17 cellular contexts compared by ENCODE assay signal in the genomic region with DNA sequence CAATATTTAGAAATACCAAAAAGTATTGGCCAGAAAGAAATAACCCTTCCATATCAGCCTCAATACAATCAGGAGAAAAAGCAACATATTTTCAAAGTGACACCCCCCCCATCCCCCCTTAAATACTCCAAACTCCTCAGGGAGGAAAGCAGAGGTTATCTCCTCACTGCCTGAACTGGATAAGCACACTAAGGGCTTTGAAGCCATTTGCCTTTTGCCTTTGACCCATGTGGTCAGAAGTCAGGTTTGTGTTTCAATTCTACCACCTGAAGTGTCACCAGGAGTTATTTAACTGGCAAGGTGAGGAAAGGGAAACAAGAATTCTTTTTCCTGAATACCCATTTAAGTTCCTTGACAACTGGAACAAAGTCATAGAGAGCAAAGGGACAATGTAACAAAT. TPM values are rescaled to one million over a fixed set of nuclear protein-coding genes. Genes with fewer than 3 reads are reported as not detected.
DNase-seq lines count a peak whose midpoint lies in the region; ATAC-seq and TF ChIP-seq lines count a peak whose summit lies in the region.
"Had no signal": no experiment of that assay in that cellular context is flagged by ENCODE, and none has a peak within 500 bp of the region (broad histone marks: within the 10 kb centered on the region; RNA-seq: fewer than 3 reads in every experiment).

No MANE protein-coding gene starts in this region.

- no peaks in the 10 kb centered on the region for H3K9me2 ChIP-seq in SK-N-SH
- H3K9me2 ChIP-seq in Karpas-422 (replicated peaks; ENCODE audit: insufficient read depth, low read length), result no peaks in the 10 kb centered on the region

- H3K36me3 ChIP-seq in SK-N-SH (replicated peaks in 1 of 2; ENCODE audit: control insufficient read depth in 1 of 2, insufficient read depth in 2 of 2, low read length in 1 of 2) (peaks cover 0 to 7% of the 10 kb centered on the region in 2 experiments), Karpas-422 (ENCODE audit: insufficient read depth, low read length) (no peaks in the 10 kb centered on the region), gastroesophageal sphincter (no peaks in the 10 kb centered on the region)

- DNase-seq in SK-N-SH, result no peak
- DNase-seq in CD4-positive, alpha-beta T cell, result no peak
- no peak for DNase-seq in Karpas-422
- DNase-seq in NCI-H748 (lab: John Stamatoyannopoulos, UW; ENCODE audit: unreplicated experiment), result no peak
- no peak for DNase-seq in OCI-M2 (lab: John Stamatoyannopoulos, UW; ENCODE audit: unreplicated experiment)
- DNase-seq: COR-L47, GOT3, MG63, NCI-H1048, NCI-H1436, NCI-H1930, NCI-H226, NCI-H524 had no signal

- H3K4me1 ChIP-seq in SK-N-SH (ENCODE audit: control insufficient read depth in 1 of 2, insufficient read depth in 2 of 2, low read depth in 1 of 2, low read length in 1 of 2) (peaks cover 4 to 27% of the 10 kb centered on the region in 2 experiments; a peak in 2 of 4 replicates), Karpas-422 (ENCODE audit: low read length) (peaks cover 61% of the 10 kb centered on the region), gastroesophageal sphincter (peaks cover 14 to 54% (median 16%) of the 10 kb centered on the region in 3 donors)

- H3K4me3 ChIP-seq in SK-N-SH (ENCODE audit: low read depth in 2 of 2, low read length in 1 of 2) (no peak overlapping the region), Karpas-422 (ENCODE audit: low read length) (no peak overlapping the region), gastroesophageal sphincter (no peak overlapping the region)
- H3K4me3 ChIP-seq: MG63 had no signal

- H3K27ac ChIP-seq in SK-N-SH (ENCODE audit: low read depth in 2 of 2, low read length in 1 of 2) (no peak overlapping the region), Karpas-422 (ENCODE audit: low read length) (peak overlapping the region; percentile 85), gastroesophageal sphincter (peak overlapping the region in 3 of 4 donors; percentile 42 to 96 (median 78))
- no peak overlapping the region for H3K27ac ChIP-seq in CD4-positive, alpha-beta T cell (ENCODE audit: low read depth, low read length)
- H3K27ac ChIP-seq: 22Rv1 had no signal

- no peaks in the 10 kb centered on the region for H3K27me3 Mint-ChIP-seq in CD4-positive, alpha-beta T cell

- peaks cover 18% of the 10 kb centered on the region for H3K36me3 Mint-ChIP-seq in CD4-positive, alpha-beta T cell (ENCODE audit: low read depth)

- no peak for TF ChIP-seq RAD21 in SK-N-SH (IDR thresholded peaks at IDR 0.05; ENCODE audit: low read length)

- H3K27ac Mint-ChIP-seq in CD4-positive, alpha-beta T cell, result peak overlapping the region; percentile 58

- H3K9me3 ChIP-seq in SK-N-SH, result no peaks in the 10 kb centered on the region
- no peaks in the 10 kb centered on the region for H3K9me3 ChIP-seq in CD4-positive, alpha-beta T cell (ENCODE audit: control insufficient read depth, low read length)
- no peaks in the 10 kb centered on the region for H3K9me3 ChIP-seq in Karpas-422 (ENCODE audit: low read length)
- no peaks in the 10 kb centered on the region for H3K9me3 ChIP-seq in gastroesophageal sphincter
- H3K9me3 ChIP-seq: MG63 had no signal

- H3K79me2 ChIP-seq in SK-N-SH (ENCODE audit: insufficient read depth), result peaks cover 12% of the 10 kb centered on the region
- peaks cover 12% of the 10 kb centered on the region for H3K79me2 ChIP-seq in Karpas-422 (ENCODE audit: low read length)

- H3K4me1 Mint-ChIP-seq in CD4-positive, alpha-beta T cell (ENCODE audit: low read depth), result peaks cover 59% of the 10 kb centered on the region

- no peak overlapping the region for H3K4me3 Mint-ChIP-seq in CD4-positive, alpha-beta T cell

- H3K9ac ChIP-seq in SK-N-SH (no peak overlapping the region), Karpas-422 (ENCODE audit: low read length) (no peak overlapping the region)

- H3F3A ChIP-seq in SK-N-SH (replicated peaks; ENCODE audit: insufficient read depth), result peaks cover 74% of the 10 kb centered on the region

- 0 out of 2 replicates have a peak, but pooled peaks cover under 1% of the 10 kb centered on the region for H4K20me1 ChIP-seq in SK-N-SH (ENCODE audit: insufficient read depth)
- H4K20me1 ChIP-seq in Karpas-422 (ENCODE audit: insufficient read depth, low read depth, low read length), result no peaks in the 10 kb centered on the region

- intact Hi-C loops in CD4-positive, alpha-beta T cell (cut with DNase I, micrococcal nuclease), result loop anchor here (10.0 kb wide), 2 partner anchors 343 to 737 kb away; a partner anchor contains a TSS

- CTCF ChIA-PET in SK-N-SH (lab: Yijun Ruan, JAX), result interaction anchor here (1.0 to 20.5 kb wide), 7 partner anchors 8 to 131 kb away, joined by 3 to 1002 read pairs (median 5); a partner anchor contains a TSS
- CTCF ChIA-PET in CD4-positive, alpha-beta T cell (lab: Charles Lee), result interaction anchor here (1.3 to 2.5 kb wide), 3 partner anchors 9 to 99 kb away, joined by 3 to 16 read pairs (median 7); no protein-coding TSS in a partner anchor

- no peak for TF ChIP-seq EP300 in SK-N-SH (IDR thresholded peaks at IDR 0.05; ENCODE audit: borderline replicate concordance in 1 of 2, low read depth in 1 of 2, low read length in 1 of 2)
- TF ChIP-seq EP300 in gastroesophageal sphincter (IDR thresholded peaks at IDR 0.05), result no peak

- H3K4me2 ChIP-seq in SK-N-SH (no peak overlapping the region), Karpas-422 (ENCODE audit: low read depth, low read length, poor library complexity, severe bottlenecking) (no peak overlapping the region)

- ATAC-seq in SK-N-SH treated with all-trans-retinoic acid at 6 μM for 48 hours (no peak), gastroesophageal sphincter (no peak), GM21825 (IDR thresholded peaks at IDR 0.05; ENCODE audit: unreplicated experiment) (no peak)
- ATAC-seq in CD4-positive, alpha-beta T cell (ENCODE audit: poor library complexity), result no peak

- TF ChIP-seq CTCF in SK-N-SH (IDR thresholded peaks at IDR 0.05) (no peak), gastroesophageal sphincter (IDR thresholded peaks at IDR 0.05) (no peak)
- TF ChIP-seq CTCF in CD4-positive, alpha-beta T cell (IDR thresholded peaks at IDR 0.05), result no peak

- H3K27me3 ChIP-seq in SK-N-SH (ENCODE audit: insufficient read depth) (no peaks in the 10 kb centered on the region), Karpas-422 (ENCODE audit: low read length) (no peaks in the 10 kb centered on the region), gastroesophageal sphincter (no peaks in the 10 kb centered on the region)
- H3K27me3 ChIP-seq in CD4-positive, alpha-beta T cell (ENCODE audit: control insufficient read depth, insufficient read depth, low read length), result no peaks in the 10 kb centered on the region
- H3K27me3 ChIP-seq: MG63 had no signal

- POLR2A ChIA-PET in SK-N-SH (lab: Yijun Ruan, JAX), result no interaction called here
- POLR2A ChIA-PET in CD4-positive, alpha-beta T cell (lab: Charles Lee), result interaction anchor here (1.0 to 8.1 kb wide), 4 partner anchors 8 to 141 kb away, joined by 3 to 94 read pairs (median 22); a partner anchor contains a TSS

- TF ChIP-seq POLR2A in gastroesophageal sphincter (IDR thresholded peaks at IDR 0.05), result no peak

- no peaks in the 10 kb centered on the region for H3K9me3 Mint-ChIP-seq in CD4-positive, alpha-beta T cell

- no peak overlapping the region for H2AFZ ChIP-seq in SK-N-SH (ENCODE audit: low read depth)
- H2AFZ ChIP-seq in Karpas-422 (ENCODE audit: low read length), result no peak overlapping the region

TF ChIP-seq in SK-N-SH, 30 proteins besides CTCF, POLR2A, EP300 and RAD21:
- TF ChIP-seq TAF1 (IDR thresholded peaks at IDR 0.05; ENCODE audit: borderline replicate concordance, low read depth, low read length) (0 out of 2 replicates have a peak, but pooled peaks have one; percentile 16), ELF1 (IDR thresholded peaks at IDR 0.05) (no peak)

TF ChIP-seq in SK-N-SH treated with all-trans-retinoic acid at 6 μM for 48 hours, 23 proteins besides CTCF, POLR2A, EP300 and RAD21 (continues in another document):
- no peak for TF ChIP-seq ZFP3 (CRISPR knock-in tag; IDR thresholded peaks at IDR 0.05)
- TF ChIP-seq TCF4 (CRISPR knock-in tag; IDR thresholded peaks at IDR 0.05; ENCODE audit: borderline replicate concordance), result no peak
- no peak for TF ChIP-seq ZC3H10 (CRISPR knock-in tag; IDR thresholded peaks at IDR 0.05)
- TF ChIP-seq, protein P1, sequence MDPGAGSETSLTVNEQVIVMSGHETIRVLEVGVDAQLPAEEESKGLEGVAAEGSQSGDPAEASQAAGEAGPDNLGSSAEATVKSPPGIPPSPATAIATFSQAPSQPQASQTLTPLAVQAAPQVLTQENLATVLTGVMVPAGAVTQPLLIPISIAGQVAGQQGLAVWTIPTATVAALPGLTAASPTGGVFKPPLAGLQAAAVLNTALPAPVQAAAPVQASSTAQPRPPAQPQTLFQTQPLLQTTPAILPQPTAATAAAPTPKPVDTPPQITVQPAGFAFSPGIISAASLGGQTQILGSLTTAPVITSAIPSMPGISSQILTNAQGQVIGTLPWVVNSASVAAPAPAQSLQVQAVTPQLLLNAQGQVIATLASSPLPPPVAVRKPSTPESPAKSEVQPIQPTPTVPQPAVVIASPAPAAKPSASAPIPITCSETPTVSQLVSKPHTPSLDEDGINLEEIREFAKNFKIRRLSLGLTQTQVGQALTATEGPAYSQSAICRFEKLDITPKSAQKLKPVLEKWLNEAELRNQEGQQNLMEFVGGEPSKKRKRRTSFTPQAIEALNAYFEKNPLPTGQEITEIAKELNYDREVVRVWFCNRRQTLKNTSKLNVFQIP (CRISPR knock-in tag; IDR thresholded peaks at IDR 0.05; ENCODE audit: borderline replicate concordance, low read depth), result no peak
- TF ChIP-seq TOX (CRISPR knock-in tag; IDR thresholded peaks at IDR 0.05; ENCODE audit: borderline replicate concordance), result no peak

RNA-seq across cellular contexts. Expression of a gene that starts 3.5 kb away (rescaled TPM):
- 35.1 and 43.0 TPM in 2 replicates for polyA plus RNA-seq in SK-N-SH (2012; rRNA removed)
- 42.9 and 43.3 TPM in 2 replicates for polyA plus RNA-seq in SK-N-SH (2012; cell fraction: cytosol; rRNA removed)
- polyA plus RNA-seq in SK-N-SH (2012; cell fraction: nucleus; rRNA removed), result 27.8 and 49.4 TPM in 2 replicates
- 10 to 100 TPM; 41.6 to 41.7 TPM for total RNA-seq in CD4-positive, alpha-beta T cell
- 32.6 and 53.4 TPM in 2 replicates for total RNA-seq in Karpas-422 (2014; rRNA removed; shearing (Covaris generic); ENCODE audit: low replicate concordance)
- 100 to 1,000 TPM; 115 to 148 (median 132) TPM for total RNA-seq in gastroesophageal sphincter

RNA-seq across cellular contexts. Expression of a gene that starts 15.5 kb away (rescaled TPM):
- polyA plus RNA-seq in SK-N-SH (2012; rRNA removed), result 248 and 291 TPM in 2 replicates
- polyA plus RNA-seq in SK-N-SH (2012; cell fraction: cytosol; rRNA removed), result 162 and 163 TPM in 2 replicates
- 1,134 and 1,547 TPM in 2 replicates for polyA plus RNA-seq in SK-N-SH (2012; cell fraction: nucleus; rRNA removed)
- total RNA-seq in CD4-positive, alpha-beta T cell, result 100 to 1,000 TPM; 115 to 121 TPM
- total RNA-seq in Karpas-422 (2014; rRNA removed; shearing (Covaris generic); ENCODE audit: low replicate concordance), result 347 and 387 TPM in 2 replicates
- total RNA-seq in gastroesophageal sphincter, result 100 to 1,000 TPM; 139 to 240 (median 198) TPM

RNA-seq across cellular contexts. Expression of a gene that starts 36.3 kb away (rescaled TPM):
- polyA plus RNA-seq in SK-N-SH (2012; rRNA removed), result 50.3 and 58.9 TPM in 2 replicates
- 25.4 and 31.6 TPM in 2 replicates for polyA plus RNA-seq in SK-N-SH (2012; cell fraction: cytosol; rRNA removed)
- 207 and 306 TPM in 2 replicates for polyA plus RNA-seq in SK-N-SH (2012; cell fraction: nucleus; rRNA removed)
- total RNA-seq in CD4-positive, alpha-beta T cell, result 1 to 10 TPM in 1 of 2 experiments, under 1 TPM in 1; 0.41 to 1.0 TPM
- 0.71 and 2.6 TPM in 2 replicates for total RNA-seq in Karpas-422 (2014; rRNA removed; shearing (Covaris generic); ENCODE audit: low replicate concordance)
- 10 to 100 TPM; 35.7 to 60.3 (median 45.6) TPM for total RNA-seq in gastroesophageal sphincter

Comparison
In these comparisons a context has a peak if more than half of its experiments do, and no peak if none do; other contexts are left out.
1. H3K27ac ChIP-seq: peak in Karpas-422 (single experiment) and gastroesophageal sphincter (3 of 4); none in SK-N-SH (0 of 2) and CD4-positive, alpha-beta T cell (single experiment).
2. RNA of a gene that starts 36.3 kb away (total RNA-seq): 35.7 to 60.3 TPM in gastroesophageal sphincter; 0.41 to 1.0 TPM in CD4-positive, alpha-beta T cell and 0.71 to 2.6 TPM in Karpas-422; every median in the first group is over 10 times any median in the second.